ENCODE assay signal across 23 cellular contexts in genomic region chr16:54346046-54346445, GRCh38. TPM values are rescaled to one million over a fixed set of nuclear protein-coding genes. Genes with fewer than 3 reads are reported as not detected.
"Had no signal": no experiment of that assay in that cellular context is flagged by ENCODE, and none has a peak within 500 bp of the region (broad histone marks: within the 10 kb centered on the region; RNA-seq: fewer than 3 reads in every experiment).

No MANE protein-coding gene starts in this region.

- DNase-seq: activated B cell treated with CpG ODN at 0.5 μM for 24 hours; activated CD4-positive, alpha-beta T cell treated with anti-CD3 and anti-CD28 coated beads for 36 hours; activated CD4-positive, alpha-beta T cell treated with anti-CD3 and anti-CD28 coated beads, Interleukin-2, amount 50 U/mL, for 48 hours; activated naive CD4-positive, alpha-beta T cell treated with Interleukin-2 at 50 U/mL for 16 hours; activated naive CD8-positive, alpha-beta T cell treated with anti-CD3 and anti-CD28 coated beads, Interleukin-2, amount 10 ng/mL, durations not matched to agents 7 days and 5 days; activated T-cell treated with anti-CD3 and anti-CD28 coated beads, Interleukin-2, amount 50 U/mL, for 48 hours; anterior cingulate cortex; caudate nucleus; dermis blood vessel endothelial cell; effector CD8-positive, alpha-beta T cell; foreskin fibroblast; kidney glomerular epithelial cell; left lung; naive thymus-derived CD8-positive, alpha-beta T cell; retina; spleen; stimulated activated CD4-positive, alpha-beta T cell treated with anti-CD3 and anti-CD28 coated beads, Interleukin-4, amount 100 ng/mL, for 4 hours; stimulated activated naive CD8-positive, alpha-beta T cell treated with anti-CD3 and anti-CD28 coated beads, Interleukin-15, Interleukin-2, amounts not matched to agents 100 U/mL and 50 U/mL, for 24 hours; SW 1271; T-helper 17 cell; upper lobe of right lung had no signal

- H3K4me3 ChIP-seq: left lung, sigmoid colon, spleen, upper lobe of right lung had no signal

- H3K27ac ChIP-seq: left lung, sigmoid colon, spleen, upper lobe of right lung had no signal

- H3K9me3 ChIP-seq: left lung, upper lobe of right lung had no signal

- ATAC-seq: activated CD4-positive, alpha-beta T cell treated with anti-CD3 and anti-CD28 coated beads for 36 hours; left lung; naive thymus-derived CD8-positive, alpha-beta T cell; stimulated activated naive CD8-positive, alpha-beta T cell treated with anti-CD3 and anti-CD28 coated beads, Interleukin-15, Interleukin-2, amounts not matched to agents 100 U/mL and 50 U/mL, for 24 hours; T-helper 17 cell; upper lobe of right lung had no signal

- H3K27me3 ChIP-seq: left lung, upper lobe of right lung had no signal

- H3K4me1 ChIP-seq: sigmoid colon, spleen, upper lobe of right lung had no signal

- H3K36me3 ChIP-seq: left lung, sigmoid colon, spleen, upper lobe of right lung had no signal

RNA-seq across cellular contexts. Expression of gene IRX3, which starts 59.5 kb away (rescaled TPM):
- total RNA-seq: activated B cell treated with CpG ODN at 0.5 μM for 24 hours; activated CD4-positive, alpha-beta T cell treated with anti-CD3 and anti-CD28 coated beads for 36 hours; activated CD8-positive, alpha-beta memory T cell treated with anti-CD3 and anti-CD28 coated beads for 36 hours; activated naive CD8-positive, alpha-beta T cell treated with anti-CD3 and anti-CD28 coated beads, Interleukin-2, amount 10 ng/mL, durations not matched to agents 7 days and 5 days; naive thymus-derived CD8-positive, alpha-beta T cell had no signal
- polyA plus RNA-seq: naive thymus-derived CD8-positive, alpha-beta T cell had no signal
